In genomic region chr1:179177182-179177581, GRCh38 we compare ENCODE assay signal across 13 cellular contexts. TPM values are rescaled to one million over a fixed set of nuclear protein-coding genes. Genes with fewer than 3 reads are reported as not detected.
A peak's percentile ranks its signal among the peaks of the same experiment; 100 is the strongest.
DNase-seq lines count a peak whose midpoint lies in the region; ATAC-seq lines count a peak whose summit lies in the region.
"Had no signal": no experiment of that assay in that cellular context is flagged by ENCODE, and none has a peak within 500 bp of the region (broad histone marks: within the 10 kb centered on the region; RNA-seq: fewer than 3 reads in every experiment).

No MANE protein-coding gene starts in this region.

- ATAC-seq in sciatic nerve, result peak; percentile 78
- ATAC-seq in HG02642 (IDR thresholded peaks at IDR 0.05; ENCODE audit: poor library complexity, unreplicated experiment), result no peak
- ATAC-seq: naive thymus-derived CD8-positive, alpha-beta T cell had no signal

- DNase-seq in EH (ENCODE audit: low read depth), result peak; percentile 91
- DNase-seq in amniotic epithelial cell (ENCODE audit: low read depth), result peak; percentile 61
- DNase-seq in foreskin melanocyte, result peak; percentile 32
- no peak for DNase-seq in sciatic nerve (ENCODE audit: low spot score)
- no peak for DNase-seq in NCI-H774 (lab: John Stamatoyannopoulos, UW)
- no peak for DNase-seq in NCI-H510A (lab: John Stamatoyannopoulos, UW)
- no peak for DNase-seq in NCI-H1092 (lab: John Stamatoyannopoulos, UW)
- DNase-seq: activated CD4-positive, alpha-beta T cell treated with anti-CD3 and anti-CD28 coated beads for 4 hours; central memory CD4-positive, alpha-beta T cell; KG1; naive thymus-derived CD8-positive, alpha-beta T cell; NCI-H2081 had no signal

- intact Hi-C loops in sciatic nerve (cut with DNase I), result no loop called here

RNA-seq across cellular contexts. Expression of gene ABL2, which starts 52.3 kb away (rescaled TPM):
- total RNA-seq in sciatic nerve, result 59.4 TPM

Comparison
In these comparisons a context has a peak if more than half of its experiments do, and no peak if none do; other contexts are left out.
1. DNase-seq: peak in EH (single experiment), amniotic epithelial cell (single experiment) and foreskin melanocyte (single experiment); none in sciatic nerve (single experiment), NCI-H774 (single experiment), NCI-H510A (single experiment) and NCI-H1092 (single experiment).